In the genomic region with DNA sequence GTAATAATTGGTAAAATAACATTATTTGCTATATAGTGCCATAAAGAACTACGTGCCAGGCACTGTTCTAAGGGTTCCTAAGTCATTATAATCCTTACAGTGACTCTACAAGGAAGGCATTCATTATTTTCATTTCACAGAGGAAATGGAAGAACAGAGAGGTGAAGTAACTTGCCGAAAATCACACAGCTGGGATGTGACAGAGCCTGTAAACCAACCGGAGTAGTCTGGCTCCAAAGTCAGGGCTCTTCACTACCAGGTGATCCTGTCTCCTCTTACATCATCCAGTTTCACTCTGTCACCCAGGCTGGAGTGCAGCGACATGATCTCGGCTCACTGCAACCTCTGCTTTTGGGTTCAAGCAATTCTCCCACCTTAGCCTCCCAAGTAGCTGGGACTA, we compare ENCODE assay signal across 19 cellular contexts.
"Had no signal": no experiment of that assay in that cellular context is flagged by ENCODE, and none has a peak within 500 bp of the region (broad histone marks: within the 10 kb centered on the region; RNA-seq: fewer than 3 reads in every experiment).

No MANE protein-coding gene starts in this region.

- H3K4me2 ChIP-seq: neural progenitor cell had no signal

- H3K9me3 ChIP-seq: mucosa of descending colon, pancreas, suprapubic skin, tibial artery, upper lobe of right lung, vagina had no signal

- H3K27me3 ChIP-seq: neural progenitor cell, pancreas, suprapubic skin, tibial artery, upper lobe of right lung, vagina had no signal

- H3K36me3 ChIP-seq: neural progenitor cell, pancreas, suprapubic skin, tibial artery, upper lobe of right lung, vagina had no signal

- H3K4me1 ChIP-seq: neural progenitor cell, pancreas, suprapubic skin, tibial artery, upper lobe of right lung, vagina had no signal

- H3K4me3 ChIP-seq: mucosa of descending colon, neural progenitor cell, pancreas, suprapubic skin, tibial artery, upper lobe of right lung, vagina had no signal

- H3K27ac ChIP-seq: neural progenitor cell, pancreas, suprapubic skin, tibial artery, upper lobe of right lung, vagina had no signal

- H2AFZ ChIP-seq: neural progenitor cell had no signal

- FAIRE-seq: pancreas had no signal

- H3K9ac ChIP-seq: neural progenitor cell had no signal

- ATAC-seq: left lobe of liver; mucosa of descending colon; naive thymus-derived CD8-positive, alpha-beta T cell; right cardiac atrium; stimulated activated effector memory CD8-positive, alpha-beta T cell treated with anti-CD3 and anti-CD28 coated beads, Interleukin-12 subunit alpha, Interleukin-12 subunit beta, amount 100 ng/mL, for 72 hours; stimulated activated naive CD8-positive, alpha-beta T cell treated with anti-CD3 and anti-CD28 coated beads, Interleukin-15, Interleukin-2, amounts not matched to agents 100 U/mL and 50 U/mL, for 24 hours; upper lobe of right lung had no signal

- DNase-seq: effector memory CD4-positive, alpha-beta T cell; erythroblast; foreskin melanocyte; islet precursor cell; mucosa of descending colon; naive thymus-derived CD8-positive, alpha-beta T cell; nucleus accumbens; pancreas; right cardiac atrium; stimulated activated CD4-positive, alpha-beta T cell treated with anti-CD3 and anti-CD28 coated beads, Interleukin-4, amount 100 ng/mL, for 1 hour; stimulated activated CD8-positive, alpha-beta memory T cell treated with anti-CD3 and anti-CD28 coated beads, Interleukin-4, amount 100 ng/mL, for 48 hours; stimulated activated naive CD8-positive, alpha-beta T cell treated with anti-CD3 and anti-CD28 coated beads, Interleukin-15, Interleukin-2, amounts not matched to agents 100 U/mL and 50 U/mL, for 24 hours; upper lobe of right lung had no signal
